ENCODE assay signal across 8 cellular contexts in the genomic region with DNA sequence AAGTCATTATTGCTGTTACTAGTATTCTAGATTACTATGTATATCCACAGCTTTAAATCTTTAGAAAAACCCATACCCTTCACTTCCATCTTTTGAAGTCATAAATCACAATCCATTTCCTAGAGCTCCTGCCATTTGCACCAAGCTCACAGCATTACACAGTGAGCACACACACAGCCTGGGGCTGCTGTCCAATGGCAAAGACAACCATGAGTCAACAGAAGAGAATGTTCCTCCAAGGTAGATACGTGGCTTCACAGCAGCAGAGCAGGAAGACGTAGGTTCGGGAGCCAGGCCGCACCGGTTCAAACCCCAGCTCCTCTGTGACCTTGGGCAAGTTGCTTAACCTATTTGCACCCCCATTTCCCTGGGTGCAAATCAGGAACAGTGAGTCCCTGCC.
DNase-seq lines count a peak whose midpoint lies in the region; ATAC-seq and TF ChIP-seq lines count a peak whose summit lies in the region.
"Had no signal": no experiment of that assay in that cellular context is flagged by ENCODE, and none has a peak within 500 bp of the region (broad histone marks: within the 10 kb centered on the region; RNA-seq: fewer than 3 reads in every experiment).

No MANE protein-coding gene starts in this region.

- H3K9me3 ChIP-seq in gastroesophageal sphincter (no peaks in the 10 kb centered on the region), skeletal muscle satellite cell (replicated peaks; ENCODE audit: low read length) (no peaks in the 10 kb centered on the region)

- H3K4me3 Mint-ChIP-seq in T-cell, result peak overlapping the region in 2 of 3 donors; percentile 50 to 52

- WGBS in gastroesophageal sphincter (ENCODE audit: low coverage in 1 of 2), 2 donors, result 3 to 32% methylated on average over 5 of the region's 5 CpGs

- H3K27ac ChIP-seq in gastroesophageal sphincter, result peak overlapping the region; percentile 6 to 86 (median 76)

- CTCF ChIA-PET in T-cell (lab: Charles Lee), result no interaction called here

- no peak for TF ChIP-seq EP300 in gastroesophageal sphincter (IDR thresholded peaks at IDR 0.05)

- H3K4me3 ChIP-seq in gastroesophageal sphincter (no peak overlapping the region), skeletal muscle satellite cell (ENCODE audit: low read length) (no peak overlapping the region)
- H3K4me3 ChIP-seq: lung had no signal

- H3K4me1 Mint-ChIP-seq in T-cell, result peaks cover 42 to 62% (median 52%) of the 10 kb centered on the region in 3 donors

- peak overlapping the region; percentile 81 to 91 for H3K27ac Mint-ChIP-seq in T-cell

- peak overlapping the region; percentile 11 for H3K4me2 ChIP-seq in skeletal muscle satellite cell (ENCODE audit: low read length)

- no peak for TF ChIP-seq CTCF in gastroesophageal sphincter (IDR thresholded peaks at IDR 0.05)

- POLR2A ChIA-PET in T-cell (lab: Charles Lee), result no interaction called here

- H3K4me1 ChIP-seq in gastroesophageal sphincter, result peaks cover 5 to 89% (median 20%) of the 10 kb centered on the region in 3 donors
- H3K4me1 ChIP-seq in skeletal muscle satellite cell (ENCODE audit: control insufficient read depth, insufficient read depth, low read length), result peaks cover 13% of the 10 kb centered on the region

- peaks cover 0 to 3% of the 10 kb centered on the region in 2 donors for H3K27me3 Mint-ChIP-seq in T-cell

- no peak overlapping the region for H3K9ac ChIP-seq in skeletal muscle satellite cell (ENCODE audit: low read depth, low read length)

- H3K9me3 Mint-ChIP-seq in T-cell, result peaks cover 0 to 4% (median 0%) of the 10 kb centered on the region in 3 donors

- ATAC-seq in T-cell (replicated peaks in 1 of 4) (no peak), gastroesophageal sphincter (peak; percentile 86), HG03135 (IDR thresholded peaks at IDR 0.05; ENCODE audit: unreplicated experiment) (no peak), HG03469 (IDR thresholded peaks at IDR 0.05; ENCODE audit: unreplicated experiment) (no peak)

- peaks cover 0 to 6% of the 10 kb centered on the region in 2 donors for H3K36me3 ChIP-seq in gastroesophageal sphincter
- H3K36me3 ChIP-seq in skeletal muscle satellite cell (ENCODE audit: insufficient read depth, low read length), result no peaks in the 10 kb centered on the region

- DNase-seq in HCEC 1CT (peak; percentile 84), T-cell (no peak), CD1c-positive myeloid dendritic cell (ENCODE audit: extremely low spot score) (no peak)

- peaks cover 4% of the 10 kb centered on the region for H3K36me3 Mint-ChIP-seq in T-cell

- no peak for TF ChIP-seq POLR2A in gastroesophageal sphincter (IDR thresholded peaks at IDR 0.05)

- H3K27me3 ChIP-seq in gastroesophageal sphincter (no peaks in the 10 kb centered on the region), skeletal muscle satellite cell (ENCODE audit: control insufficient read depth, insufficient read depth, low read length) (no peaks in the 10 kb centered on the region)
